17 cellular contexts compared by ENCODE assay signal in the genomic region with DNA sequence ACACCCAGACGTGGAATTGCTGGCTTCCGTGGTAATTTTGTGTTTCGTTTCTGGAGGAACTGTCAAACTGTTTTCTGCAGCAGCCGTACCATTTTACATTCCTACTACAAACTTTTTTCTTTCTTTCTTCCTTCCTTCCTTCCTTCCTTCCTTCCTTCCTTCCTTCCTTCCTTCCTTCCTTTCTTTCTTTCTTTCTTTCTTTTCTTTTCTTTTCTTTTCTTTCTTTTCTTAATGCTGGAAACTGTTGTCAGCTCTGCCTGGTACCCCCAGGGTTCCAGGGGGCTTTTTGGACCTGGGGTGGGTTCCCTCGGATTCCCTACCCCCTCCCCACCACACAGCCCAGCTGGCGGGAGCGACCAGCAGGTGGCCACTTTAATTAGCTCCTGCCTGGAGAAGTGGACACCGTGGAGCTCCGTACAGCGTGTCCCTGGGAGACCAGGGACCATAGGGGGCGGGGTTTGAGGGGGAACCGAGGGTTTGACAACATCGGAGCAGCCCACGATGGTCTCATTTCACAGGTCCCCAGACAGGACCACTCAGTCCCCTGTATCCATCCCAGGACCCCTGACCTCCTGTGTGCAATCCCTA. TPM values are rescaled to one million over a fixed set of nuclear protein-coding genes. Genes with fewer than 3 reads are reported as not detected.
A peak's percentile ranks its signal among the peaks of the same experiment; 100 is the strongest.
DNase-seq lines count a peak whose midpoint lies in the region; ATAC-seq, FAIRE-seq and TF ChIP-seq lines count a peak whose summit lies in the region.
"Had no signal": no experiment of that assay in that cellular context is flagged by ENCODE, and none has a peak within 500 bp of the region (broad histone marks: within the 10 kb centered on the region; RNA-seq: fewer than 3 reads in every experiment).

No MANE protein-coding gene starts in this region.

- H3K27ac ChIP-seq in HepG2 (ENCODE audit: extremely low read length, insufficient read depth, low read length): no peak overlapping the region
- no peak overlapping the region for H3K27ac ChIP-seq in right lobe of liver
- no peak overlapping the region for H3K27ac ChIP-seq in Panc1 (ENCODE audit: low read length)
- H3K27ac ChIP-seq: BLaER1 had no signal

- TF ChIP-seq EP300 in HepG2 (IDR thresholded peaks at IDR 0.05; ENCODE audit: low read depth in 2 of 2, low read length in 2 of 2) (no peak), HepG2 (CRISPR knock-in tag; IDR thresholded peaks at IDR 0.05; ENCODE audit: borderline replicate concordance) (no peak)

- POLR2A ChIA-PET in HepG2 (lab: Yijun Ruan, JAX) (interaction anchor here (0.7 kb wide), 1 partner anchor 253 kb away, joined by 3 read pairs; no protein-coding TSS in a partner anchor), Panc1 (lab: Charles Lee) (no interaction called here)

- WGBS in HepG2 (ENCODE audit: low lambda C conversion rate): 12% methylated on average over 10 of the region's 14 CpGs
- 22% methylated on average over 5 of the region's 14 CpGs for WGBS in right lobe of liver (ENCODE audit: insufficient coverage, low coverage, low lambda C conversion rate, missing lambda C conversion rate)

- H3K27me3 ChIP-seq in HepG2 (ENCODE audit: control insufficient read depth in 1 of 2, insufficient read depth in 2 of 2, low read length in 2 of 2) (no peaks in the 10 kb centered on the region; a peak in 1 of 5 replicates), right lobe of liver (no peaks in the 10 kb centered on the region), Panc1 (ENCODE audit: control insufficient read depth, insufficient read depth, low read length) (no peaks in the 10 kb centered on the region)
- H3K27me3 ChIP-seq: BLaER1 had no signal

- DNase-seq in NCI-H146 (lab: John Stamatoyannopoulos, UW) (peak; percentile 41), NCI-H146 treated with DMSO at 0.1 percent for 48 hours (lab: John Stamatoyannopoulos, UW; ENCODE audit: unreplicated experiment) (no peak), HepG2 (ENCODE audit: low spot score) (no peak), right lobe of liver (no peak), Panc1 (ENCODE audit: low read depth, low spot score) (no peak), ureter (ENCODE audit: low spot score) (no peak)
- DNase-seq in NK-92 treated with Interleukin-12 subunit alpha and Interleukin-12 subunit beta, amount 100 ng/mL, for 24 hours (lab: John Stamatoyannopoulos, UW): no peak
- DNase-seq: CD8-positive, alpha-beta memory T cell; GDM1; GOT3 had no signal

- TF ChIP-seq POLR2A in HepG2 (IDR thresholded peaks at IDR 0.05; ENCODE audit: insufficient read depth in 1 of 2, low read depth in 2 of 2, low read length in 2 of 2) (no peak), right lobe of liver (IDR thresholded peaks at IDR 0.05) (no peak)

- no peaks in the 10 kb centered on the region for H4K20me1 ChIP-seq in HepG2 (ENCODE audit: insufficient read depth, low read length)

- H3K4me2 ChIP-seq in HepG2 (ENCODE audit: low read depth, low read length): no peak overlapping the region
- H3K4me2 ChIP-seq: BLaER1 had no signal

- TF ChIP-seq CTCF in HepG2 (CRISPR knock-in tag; IDR thresholded peaks at IDR 0.05) (0 out of 2 replicates have a peak, but pooled peaks have one; percentile 4), right lobe of liver (IDR thresholded peaks at IDR 0.05) (no peak), Panc1 (IDR thresholded peaks at IDR 0.05) (no peak)

- H3K36me3 ChIP-seq in HepG2 (replicated peaks in 1 of 2; ENCODE audit: control insufficient read depth in 1 of 2, insufficient read depth in 2 of 2, low read length in 2 of 2) (no peaks in the 10 kb centered on the region), right lobe of liver (no peaks in the 10 kb centered on the region), Panc1 (ENCODE audit: control insufficient read depth, insufficient read depth, low read length) (no peaks in the 10 kb centered on the region)

- H3K4me1 ChIP-seq in HepG2 (ENCODE audit: insufficient read depth, low read length) (no peaks in the 10 kb centered on the region), right lobe of liver (no peaks in the 10 kb centered on the region), Panc1 (ENCODE audit: control insufficient read depth, insufficient read depth, low read length) (no peaks in the 10 kb centered on the region)
- H3K4me1 ChIP-seq: BLaER1, Caco-2 had no signal

- in situ Hi-C loops in HepG2 (cut with HindIII; ENCODE audit: extremely low pct_ligation_motif_present, low pct_unique_long_range_greater_than_20kb): no loop called here
- in situ Hi-C loops in Panc1 (cut with HindIII; ENCODE audit: low pct_unique_long_range_greater_than_20kb, low sequenced_read_pairs): no loop called here

- H3K9me3 ChIP-seq in HepG2 (ENCODE audit: low read length): no peaks in the 10 kb centered on the region
- H3K9me3 ChIP-seq in right lobe of liver: no peaks in the 10 kb centered on the region
- H3K9me3 ChIP-seq in Panc1 (ENCODE audit: control insufficient read depth, insufficient read depth, low read depth, low read length): no peaks in the 10 kb centered on the region
- H3K9me3 ChIP-seq: Caco-2 had no signal

- H3K4me3 ChIP-seq in HepG2 (replicated peaks in 1 of 3; ENCODE audit: insufficient read depth in 1 of 3, low read depth in 2 of 3, low read length in 3 of 3): no peak overlapping the region
- no peak overlapping the region for H3K4me3 ChIP-seq in right lobe of liver
- peak overlapping the region in 1 of 2 experiments; percentile 33; a peak in 2 of 4 replicates for H3K4me3 ChIP-seq in Panc1 (ENCODE audit: low read depth in 2 of 2, low read length in 2 of 2)
- H3K4me3 ChIP-seq: BLaER1 had no signal

- no peak overlapping the region for H2AFZ ChIP-seq in HepG2 (ENCODE audit: low read length)

- BruUV-seq in HepG2 (replicated peaks; lab: Mats Ljungman, UMichigan) (no TSS peak), Panc1 (replicated peaks; lab: Mats Ljungman, UMichigan) (no TSS peak)

- no peak for TF ChIP-seq RAD21 in HepG2 (CRISPR knock-in tag; IDR thresholded peaks at IDR 0.05)

- H3K79me2 ChIP-seq in HepG2 (ENCODE audit: insufficient read depth, low read length): no peaks in the 10 kb centered on the region

- H3K9ac ChIP-seq in HepG2 (ENCODE audit: insufficient read depth, low read depth, low read length): no peak overlapping the region
- H3K9ac ChIP-seq: BLaER1 had no signal

- intact Hi-C loops in HepG2 (cut with micrococcal nuclease; ENCODE audit: unreplicated experiment): no loop called here
- intact Hi-C loops in right lobe of liver (cut with DNase I): no loop called here
- intact Hi-C loops in Panc1 (cut with micrococcal nuclease; ENCODE audit: unreplicated experiment): no loop called here

- CTCF ChIA-PET in HepG2 (lab: Yijun Ruan, JAX; ENCODE audit: low intra/inter-chr PET ratio, low total read pairs): no interaction called here
- CTCF ChIA-PET in Panc1 (lab: Charles Lee): interaction anchor here (0.6 kb wide), 1 partner anchor 8 kb away, joined by 3 read pairs; no protein-coding TSS in a partner anchor

- FAIRE-seq in HepG2 (lab: Jason Lieb, UNC): no peak
- FAIRE-seq: A204.1, GM12892, GM19239, HTR-8/SVneo had no signal

- ATAC-seq in HepG2: no peak; the same call in 2 of the 3 replicates
- no peak for ATAC-seq in right lobe of liver
- ATAC-seq in Panc1: peak; percentile 43
- ATAC-seq in HG02885 (IDR thresholded peaks at IDR 0.05; ENCODE audit: poor library complexity, unreplicated experiment): no peak

TF ChIP-seq in HepG2, 621 proteins besides CTCF, POLR2A, EP300 and RAD21:
- TF ChIP-seq ZNF160 (CRISPR knock-in tag; IDR thresholded peaks at IDR 0.05) (no peak), JUN (CRISPR knock-in tag; IDR thresholded peaks at IDR 0.05) (no peak)
- TF ChIP-seq, protein P1, sequence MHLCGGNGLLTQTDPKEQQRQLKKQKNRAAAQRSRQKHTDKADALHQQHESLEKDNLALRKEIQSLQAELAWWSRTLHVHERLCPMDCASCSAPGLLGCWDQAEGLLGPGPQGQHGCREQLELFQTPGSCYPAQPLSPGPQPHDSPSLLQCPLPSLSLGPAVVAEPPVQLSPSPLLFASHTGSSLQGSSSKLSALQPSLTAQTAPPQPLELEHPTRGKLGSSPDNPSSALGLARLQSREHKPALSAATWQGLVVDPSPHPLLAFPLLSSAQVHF (CRISPR knock-in tag; IDR thresholded peaks at IDR 0.05): no peak

RNA-seq across cellular contexts. Expression of a gene that starts 24.4 kb away (rescaled TPM):
- 0.14 and 0.31 TPM in 2 replicates for total RNA-seq in HepG2 (2016; rRNA removed; fragmentation: Illumina TruSeq; extraction: Trizol)
- 0.35 TPM in 1 of 2 replicates, not detected in the other for total RNA-seq in HepG2 (2016; cell fraction: cytosol; rRNA removed; fragmentation: Illumina TruSeq; extraction: Trizol; ENCODE audit: low read depth)
- total RNA-seq in HepG2 (2016; cell fraction: insoluble cytoplasmic fraction; rRNA removed; fragmentation: Illumina TruSeq; extraction: Trizol): 0.16 and 0.30 TPM in 2 replicates
- 0.12 and 0.28 TPM in 2 replicates for total RNA-seq in HepG2 (2016; cell fraction: membrane; rRNA removed; fragmentation: Illumina TruSeq; extraction: Trizol)
- total RNA-seq in HepG2 (2016; cell fraction: nucleus; rRNA removed; fragmentation: Illumina TruSeq; extraction: Trizol): 0.66 and 0.68 TPM in 2 replicates
- 0.84 and 0.91 TPM in 2 replicates for polyA plus RNA-seq in HepG2 (2011; rRNA removed)
- 0.23 and 0.43 TPM in 2 replicates for polyA plus RNA-seq in HepG2 (2011; cell fraction: cytosol; rRNA removed)
- polyA plus RNA-seq in HepG2 (2011; cell fraction: nucleus; rRNA removed): 3.4 and 3.5 TPM in 2 replicates
- 2.1 and 2.4 TPM in 2 replicates for polyA plus RNA-seq in HepG2 (2012)
- polyA plus RNA-seq in HepG2 (2016; cell fraction: cytosol; fragmentation: Illumina TruSeq; extraction: Trizol; ENCODE audit: low read depth): 0.07 and 0.20 TPM in 2 replicates
- 0.19 and 0.47 TPM in 2 replicates for polyA plus RNA-seq in HepG2 (2016; cell fraction: insoluble cytoplasmic fraction; fragmentation: Illumina TruSeq; extraction: Trizol; ENCODE audit: low read depth)
- 0.15 and 0.30 TPM in 2 replicates for polyA plus RNA-seq in HepG2 (2016; cell fraction: membrane; fragmentation: Illumina TruSeq; extraction: Trizol; ENCODE audit: low read depth)
- polyA plus RNA-seq in HepG2 (2016; cell fraction: nucleus; fragmentation: Illumina TruSeq; extraction: Trizol; ENCODE audit: insufficient read depth, low read depth): 1.6 and 1.9 TPM in 2 replicates
- 0.44 and 0.56 TPM in 2 replicates for polyA minus RNA-seq in HepG2 (2011; rRNA and poly(A)+ RNA removed; ENCODE audit: low replicate concordance)
- 0.40 TPM in 1 of 2 replicates, not detected in the other for polyA minus RNA-seq in HepG2 (2011; cell fraction: cytosol; rRNA and poly(A)+ RNA removed)
- 0.75 and 0.77 TPM in 2 replicates for polyA minus RNA-seq in HepG2 (2011; cell fraction: nucleus; rRNA and poly(A)+ RNA removed)
- 1 to 10 TPM in 1 of 6 experiments, under 1 TPM in 5; 0.07 to 1.6 (median 0.34) TPM for total RNA-seq in right lobe of liver
- 1.2 TPM for total RNA-seq in Panc1 (2021; ENCODE audit: unreplicated experiment)
- polyA plus RNA-seq in Panc1 (2012; ENCODE audit: insufficient read length): 2.5 TPM
- 0.62 TPM for total RNA-seq in ureter
- polyA plus RNA-seq: CD8-positive, alpha-beta memory T cell had no signal
